In the genomic region with DNA sequence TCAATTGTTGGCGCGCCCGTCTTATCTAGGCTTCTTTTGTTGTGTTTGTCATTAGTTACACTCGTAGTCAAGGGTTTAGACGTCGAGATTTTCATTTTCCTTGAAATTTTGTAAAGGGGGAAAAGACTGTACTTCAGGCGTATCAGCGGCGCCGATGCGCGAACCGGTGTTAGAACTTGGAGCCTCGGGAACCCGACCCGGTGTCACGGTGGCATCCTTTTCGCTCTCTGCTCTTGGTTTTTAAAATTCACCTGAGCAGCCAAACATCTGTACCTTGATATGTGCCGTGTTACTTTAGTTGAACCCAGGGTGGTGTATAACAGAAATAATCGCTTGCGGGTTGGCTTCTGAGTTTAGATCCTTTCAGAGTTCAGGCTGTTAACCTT, we compare ENCODE assay signal across 8 cellular contexts.
DNase-seq lines count a peak whose midpoint lies in the region; TF ChIP-seq lines count a peak whose summit lies in the region.

No MANE protein-coding gene starts in this region.

- DNase-seq in AG20443 (ENCODE audit: low spot score) (peak; percentile 28), LNCaP clone FGC (ENCODE audit: low read depth) (no peak), cardiac fibroblast (ENCODE audit: low read depth in 2 of 2) (peak in 1 of 2 donors; percentile 21), medulla oblongata (ENCODE audit: extremely low spot score) (no peak), NCI-H2081 (lab: John Stamatoyannopoulos, UW) (no peak), NCI-H82 (lab: John Stamatoyannopoulos, UW) (no peak)
- no peak for DNase-seq in activated CD8-positive, alpha-beta memory T cell treated with anti-CD3 and anti-CD28 coated beads, Interleukin-2, amount 50 U/mL, for 4 hours

- H3K27me3 ChIP-seq in muscle layer of duodenum (ENCODE audit: low read depth, low read length), result no peaks in the 10 kb centered on the region

- TF ChIP-seq CTCF in LNCaP clone FGC (IDR thresholded peaks at IDR 0.05; ENCODE audit: control insufficient read depth, extremely low read depth, insufficient read depth), result no peak
- TF ChIP-seq CTCF in cardiac fibroblast (IDR thresholded peaks at IDR 0.05; ENCODE audit: low read depth, low read length), result no peak

- H3K27ac ChIP-seq in muscle layer of duodenum (ENCODE audit: low read length), result peak overlapping the region; percentile 71

- H3K9me3 ChIP-seq in muscle layer of duodenum (ENCODE audit: control insufficient read depth in 1 of 2, low read length in 2 of 2), result no peaks in the 10 kb centered on the region

- peak overlapping the region; percentile 59 for H3K4me3 ChIP-seq in LNCaP clone FGC (ENCODE audit: low read depth, low read length)
- H3K4me3 ChIP-seq in cardiac fibroblast (replicated peaks in 1 of 2; ENCODE audit: low read depth in 2 of 2, low read length in 2 of 2), result peak overlapping the region; percentile 78 to 91
- H3K4me3 ChIP-seq in muscle layer of duodenum (ENCODE audit: low read depth in 1 of 2, low read length in 2 of 2), result peak overlapping the region; percentile 86 to 98

- H3K36me3 ChIP-seq in muscle layer of duodenum (ENCODE audit: control insufficient read depth in 1 of 2, insufficient read depth in 2 of 2, low read length in 2 of 2), result peaks cover 4 to 19% of the 10 kb centered on the region in 2 donors

- H3K4me1 ChIP-seq in muscle layer of duodenum (ENCODE audit: control insufficient read depth in 1 of 2, insufficient read depth in 2 of 2, low read length in 2 of 2), result peaks cover 9 to 17% of the 10 kb centered on the region in 2 donors
